In genomic region chr1:17919525-17920439, GRCh38 we compare ENCODE assay signal across 8 cellular contexts.
DNase-seq lines count a peak whose midpoint lies in the region; ATAC-seq, FAIRE-seq and TF ChIP-seq lines count a peak whose summit lies in the region.

No MANE protein-coding gene starts in this region.

- ATAC-seq in SK-N-SH treated with all-trans-retinoic acid at 6 μM for 48 hours (peak; percentile 50; the same call in 1 of the 3 replicates), esophagus mucosa (no peak), HG02885 (IDR thresholded peaks at IDR 0.05; ENCODE audit: poor library complexity, unreplicated experiment) (no peak), HG02970 (IDR thresholded peaks at IDR 0.05; ENCODE audit: low FRiP score, unreplicated experiment) (no peak)

- POLR2A ChIA-PET in AG04450 (lab: Yijun Ruan, JAX): no interaction called here

- no peaks in the 10 kb centered on the region for H3K36me3 ChIP-seq in small intestine (ENCODE audit: control insufficient read depth in 2 of 2, insufficient read depth in 2 of 2, low read length in 2 of 2)

- peak; percentile 18 for DNase-seq in AG04450 (ENCODE audit: low read depth, low spot score)
- peak; percentile 17 for DNase-seq in GM12865 (ENCODE audit: low read depth)
- DNase-seq in iPS-NIHi11 (ENCODE audit: low spot score): peak; percentile 62
- DNase-seq in small intestine: no peak

- H3K4me1 ChIP-seq in small intestine (ENCODE audit: control insufficient read depth in 2 of 2, insufficient read depth in 1 of 2, low read depth in 1 of 2, low read length in 1 of 2): no peaks in the 10 kb centered on the region

- peak; percentile 3; the same call in 1 of the 2 replicates for TF ChIP-seq CTCF in AG04450 (IDR thresholded peaks at IDR 0.05; ENCODE audit: low read depth, low read length)
- TF ChIP-seq CTCF in GM12865 (IDR thresholded peaks at IDR 0.05; ENCODE audit: insufficient read depth, low read depth, low read length, missing control alignments): peak; percentile 5

- no peaks in the 10 kb centered on the region for H3K9me3 ChIP-seq in AG04450 (ENCODE audit: control insufficient read depth, insufficient read depth, low read length)
- no peaks in the 10 kb centered on the region for H3K9me3 ChIP-seq in small intestine (ENCODE audit: control insufficient read depth, low read depth)

- H3K4me3 ChIP-seq in AG04450 (ENCODE audit: low read depth, low read length): no peak overlapping the region
- no peak overlapping the region for H3K4me3 ChIP-seq in GM12865 (ENCODE audit: low read depth, low read length)
- no peak overlapping the region for H3K4me3 ChIP-seq in small intestine (ENCODE audit: low read depth in 1 of 2, low read length in 2 of 2)

- H3K27ac ChIP-seq in AG04450 (ENCODE audit: low read depth, low read length) (no peak overlapping the region), small intestine (ENCODE audit: low read depth in 1 of 2, low read length in 1 of 2) (no peak overlapping the region)

- CTCF ChIA-PET in AG04450 (lab: Charles Lee): no interaction called here

- no peak for FAIRE-seq in small intestine (lab: Jason Lieb, UNC)

- whole genome bisulfite sequencing in small intestine, 3 donors: 38 to 39% (median 38%) methylated on average over 10 of the region's 10 CpGs

- H3K27me3 ChIP-seq in AG04450 (ENCODE audit: control insufficient read depth, insufficient read depth, low read length) (peaks cover 10% of the 10 kb centered on the region), small intestine (ENCODE audit: control insufficient read depth in 2 of 2, insufficient read depth in 2 of 2, low read length in 2 of 2) (peaks cover 0 to 7% of the 10 kb centered on the region in 2 donors)

TF ChIP-seq in SK-N-SH treated with all-trans-retinoic acid at 6 μM for 48 hours, 23 proteins besides CTCF, POLR2A, EP300 and RAD21:
- 0 out of 2 replicates have a peak, but pooled peaks have one; percentile 30 for TF ChIP-seq ZFP3 (CRISPR knock-in tag; IDR thresholded peaks at IDR 0.05)
- no peak for TF ChIP-seq CREB5 (CRISPR knock-in tag; IDR thresholded peaks at IDR 0.05; ENCODE audit: low read depth)
